1 cellular context compared by ENCODE assay signal in the genomic region with DNA sequence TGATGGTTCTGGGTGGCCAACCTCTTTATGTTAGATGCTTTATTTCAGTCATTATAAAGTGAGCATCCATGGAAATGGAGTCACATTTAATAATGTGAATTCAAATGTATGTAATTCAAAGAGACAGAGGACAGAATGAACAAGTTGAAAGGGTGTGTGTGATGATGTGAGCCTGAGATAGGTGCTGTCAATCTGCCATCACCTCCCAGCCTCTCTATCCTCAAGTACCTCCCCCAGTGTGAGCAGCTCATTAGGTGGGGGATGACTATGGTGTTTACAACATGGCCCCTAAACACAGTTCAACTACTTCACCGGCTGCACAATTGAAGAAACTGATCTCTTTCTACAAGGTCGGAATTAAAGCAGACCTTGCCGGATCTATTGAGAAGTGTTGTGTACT.
TF ChIP-seq lines count a peak whose summit lies in the region.

No MANE protein-coding gene starts in this region.

TF ChIP-seq in K562, 482 proteins besides CTCF, POLR2A, EP300 and RAD21 (continued from another document):
- TF ChIP-seq, protein P1, sequence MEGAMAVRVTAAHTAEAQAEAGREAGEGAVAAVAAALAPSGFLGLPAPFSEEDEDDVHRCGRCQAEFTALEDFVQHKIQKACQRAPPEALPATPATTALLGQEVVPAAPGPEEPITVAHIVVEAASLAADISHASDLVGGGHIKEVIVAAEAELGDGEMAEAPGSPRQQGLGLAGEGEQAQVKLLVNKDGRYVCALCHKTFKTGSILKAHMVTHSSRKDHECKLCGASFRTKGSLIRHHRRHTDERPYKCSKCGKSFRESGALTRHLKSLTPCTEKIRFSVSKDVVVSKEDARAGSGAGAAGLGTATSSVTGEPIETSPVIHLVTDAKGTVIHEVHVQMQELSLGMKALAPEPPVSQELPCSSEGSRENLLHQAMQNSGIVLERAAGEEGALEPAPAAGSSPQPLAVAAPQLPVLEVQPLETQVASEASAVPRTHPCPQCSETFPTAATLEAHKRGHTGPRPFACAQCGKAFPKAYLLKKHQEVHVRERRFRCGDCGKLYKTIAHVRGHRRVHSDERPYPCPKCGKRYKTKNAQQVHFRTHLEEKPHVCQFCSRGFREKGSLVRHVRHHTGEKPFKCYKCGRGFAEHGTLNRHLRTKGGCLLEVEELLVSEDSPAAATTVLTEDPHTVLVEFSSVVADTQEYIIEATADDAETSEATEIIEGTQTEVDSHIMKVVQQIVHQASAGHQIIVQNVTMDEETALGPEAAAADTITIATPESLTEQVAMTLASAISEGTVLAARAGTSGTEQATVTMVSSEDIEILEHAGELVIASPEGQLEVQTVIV (CRISPR knock-in tag; IDR thresholded peaks at IDR 0.05; ENCODE audit: borderline replicate concordance), result no peak
- TF ChIP-seq ZEB2 (IDR thresholded peaks at IDR 0.05), result no peak
